1 cellular context compared by ENCODE assay signal in the genomic region with DNA sequence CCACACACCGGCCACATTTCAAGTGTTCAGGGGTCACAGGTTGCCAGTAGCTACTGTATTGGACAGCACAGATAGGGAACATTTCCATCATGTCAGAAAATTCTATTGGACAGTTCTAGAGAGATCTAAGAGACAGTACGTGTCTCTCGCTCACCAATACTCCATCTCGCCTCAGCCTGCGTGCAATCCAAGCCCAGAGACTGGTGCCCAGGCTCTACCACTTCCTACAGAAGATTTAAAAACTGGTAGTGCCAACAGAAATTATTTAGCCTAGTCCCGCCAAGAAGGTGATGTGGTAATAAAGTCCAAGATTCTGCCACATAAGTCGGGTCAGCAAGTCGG.
TF ChIP-seq lines count a peak whose summit lies in the region.

No MANE protein-coding gene starts in this region.

TF ChIP-seq in WTC11, 78 proteins besides CTCF, POLR2A, EP300 and RAD21 (continued from another document):
- TF ChIP-seq, protein P1, sequence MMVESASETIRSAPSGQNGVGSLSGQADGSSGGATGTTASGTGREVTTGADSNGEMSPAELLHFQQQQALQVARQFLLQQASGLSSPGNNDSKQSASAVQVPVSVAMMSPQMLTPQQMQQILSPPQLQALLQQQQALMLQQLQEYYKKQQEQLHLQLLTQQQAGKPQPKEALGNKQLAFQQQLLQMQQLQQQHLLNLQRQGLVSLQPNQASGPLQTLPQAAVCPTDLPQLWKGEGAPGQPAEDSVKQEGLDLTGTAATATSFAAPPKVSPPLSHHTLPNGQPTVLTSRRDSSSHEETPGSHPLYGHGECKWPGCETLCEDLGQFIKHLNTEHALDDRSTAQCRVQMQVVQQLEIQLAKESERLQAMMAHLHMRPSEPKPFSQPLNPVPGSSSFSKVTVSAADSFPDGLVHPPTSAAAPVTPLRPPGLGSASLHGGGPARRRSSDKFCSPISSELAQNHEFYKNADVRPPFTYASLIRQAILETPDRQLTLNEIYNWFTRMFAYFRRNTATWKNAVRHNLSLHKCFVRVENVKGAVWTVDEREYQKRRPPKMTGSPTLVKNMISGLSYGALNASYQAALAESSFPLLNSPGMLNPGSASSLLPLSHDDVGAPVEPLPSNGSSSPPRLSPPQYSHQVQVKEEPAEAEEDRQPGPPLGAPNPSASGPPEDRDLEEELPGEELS (CRISPR knock-in tag; IDR thresholded peaks at IDR 0.05) = no peak
- TF ChIP-seq, protein P2, sequence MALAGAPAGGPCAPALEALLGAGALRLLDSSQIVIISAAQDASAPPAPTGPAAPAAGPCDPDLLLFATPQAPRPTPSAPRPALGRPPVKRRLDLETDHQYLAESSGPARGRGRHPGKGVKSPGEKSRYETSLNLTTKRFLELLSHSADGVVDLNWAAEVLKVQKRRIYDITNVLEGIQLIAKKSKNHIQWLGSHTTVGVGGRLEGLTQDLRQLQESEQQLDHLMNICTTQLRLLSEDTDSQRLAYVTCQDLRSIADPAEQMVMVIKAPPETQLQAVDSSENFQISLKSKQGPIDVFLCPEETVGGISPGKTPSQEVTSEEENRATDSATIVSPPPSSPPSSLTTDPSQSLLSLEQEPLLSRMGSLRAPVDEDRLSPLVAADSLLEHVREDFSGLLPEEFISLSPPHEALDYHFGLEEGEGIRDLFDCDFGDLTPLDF (CRISPR knock-in tag; IDR thresholded peaks at IDR 0.05) = no peak
- TF ChIP-seq, protein P3, sequence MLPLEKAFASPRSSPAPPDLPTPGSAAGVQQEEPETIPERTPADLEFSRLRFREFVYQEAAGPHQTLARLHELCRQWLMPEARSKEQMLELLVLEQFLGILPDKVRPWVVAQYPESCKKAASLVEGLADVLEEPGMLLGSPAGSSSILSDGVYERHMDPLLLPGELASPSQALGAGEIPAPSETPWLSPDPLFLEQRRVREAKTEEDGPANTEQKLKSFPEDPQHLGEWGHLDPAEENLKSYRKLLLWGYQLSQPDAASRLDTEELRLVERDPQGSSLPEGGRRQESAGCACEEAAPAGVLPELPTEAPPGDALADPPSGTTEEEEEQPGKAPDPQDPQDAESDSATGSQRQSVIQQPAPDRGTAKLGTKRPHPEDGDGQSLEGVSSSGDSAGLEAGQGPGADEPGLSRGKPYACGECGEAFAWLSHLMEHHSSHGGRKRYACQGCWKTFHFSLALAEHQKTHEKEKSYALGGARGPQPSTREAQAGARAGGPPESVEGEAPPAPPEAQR (CRISPR knock-in tag; IDR thresholded peaks at IDR 0.05) = no peak
- TF ChIP-seq, protein P4, sequence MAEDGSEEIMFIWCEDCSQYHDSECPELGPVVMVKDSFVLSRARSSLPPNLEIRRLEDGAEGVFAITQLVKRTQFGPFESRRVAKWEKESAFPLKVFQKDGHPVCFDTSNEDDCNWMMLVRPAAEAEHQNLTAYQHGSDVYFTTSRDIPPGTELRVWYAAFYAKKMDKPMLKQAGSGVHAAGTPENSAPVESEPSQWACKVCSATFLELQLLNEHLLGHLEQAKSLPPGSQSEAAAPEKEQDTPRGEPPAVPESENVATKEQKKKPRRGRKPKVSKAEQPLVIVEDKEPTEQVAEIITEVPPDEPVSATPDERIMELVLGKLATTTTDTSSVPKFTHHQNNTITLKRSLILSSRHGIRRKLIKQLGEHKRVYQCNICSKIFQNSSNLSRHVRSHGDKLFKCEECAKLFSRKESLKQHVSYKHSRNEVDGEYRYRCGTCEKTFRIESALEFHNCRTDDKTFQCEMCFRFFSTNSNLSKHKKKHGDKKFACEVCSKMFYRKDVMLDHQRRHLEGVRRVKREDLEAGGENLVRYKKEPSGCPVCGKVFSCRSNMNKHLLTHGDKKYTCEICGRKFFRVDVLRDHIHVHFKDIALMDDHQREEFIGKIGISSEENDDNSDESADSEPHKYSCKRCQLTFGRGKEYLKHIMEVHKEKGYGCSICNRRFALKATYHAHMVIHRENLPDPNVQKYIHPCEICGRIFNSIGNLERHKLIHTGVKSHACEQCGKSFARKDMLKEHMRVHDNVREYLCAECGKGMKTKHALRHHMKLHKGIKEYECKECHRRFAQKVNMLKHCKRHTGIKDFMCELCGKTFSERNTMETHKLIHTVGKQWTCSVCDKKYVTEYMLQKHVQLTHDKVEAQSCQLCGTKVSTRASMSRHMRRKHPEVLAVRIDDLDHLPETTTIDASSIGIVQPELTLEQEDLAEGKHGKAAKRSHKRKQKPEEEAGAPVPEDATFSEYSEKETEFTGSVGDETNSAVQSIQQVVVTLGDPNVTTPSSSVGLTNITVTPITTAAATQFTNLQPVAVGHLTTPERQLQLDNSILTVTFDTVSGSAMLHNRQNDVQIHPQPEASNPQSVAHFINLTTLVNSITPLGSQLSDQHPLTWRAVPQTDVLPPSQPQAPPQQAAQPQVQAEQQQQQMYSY (CRISPR knock-in tag; IDR thresholded peaks at IDR 0.05) = no peak
- TF ChIP-seq ESRRA (CRISPR knock-in tag; IDR thresholded peaks at IDR 0.05; ENCODE audit: borderline replicate concordance) = no peak
- no peak for TF ChIP-seq FOXK1 (CRISPR knock-in tag; IDR thresholded peaks at IDR 0.05)
- TF ChIP-seq, protein P5, sequence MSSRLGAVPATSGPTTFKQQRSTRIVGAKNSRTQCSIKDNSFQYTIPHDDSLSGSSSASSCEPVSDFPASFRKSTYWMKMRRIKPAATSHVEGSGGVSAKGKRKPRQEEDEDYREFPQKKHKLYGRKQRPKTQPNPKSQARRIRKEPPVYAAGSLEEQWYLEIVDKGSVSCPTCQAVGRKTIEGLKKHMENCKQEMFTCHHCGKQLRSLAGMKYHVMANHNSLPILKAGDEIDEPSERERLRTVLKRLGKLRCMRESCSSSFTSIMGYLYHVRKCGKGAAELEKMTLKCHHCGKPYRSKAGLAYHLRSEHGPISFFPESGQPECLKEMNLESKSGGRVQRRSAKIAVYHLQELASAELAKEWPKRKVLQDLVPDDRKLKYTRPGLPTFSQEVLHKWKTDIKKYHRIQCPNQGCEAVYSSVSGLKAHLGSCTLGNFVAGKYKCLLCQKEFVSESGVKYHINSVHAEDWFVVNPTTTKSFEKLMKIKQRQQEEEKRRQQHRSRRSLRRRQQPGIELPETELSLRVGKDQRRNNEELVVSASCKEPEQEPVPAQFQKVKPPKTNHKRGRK (CRISPR knock-in tag; IDR thresholded peaks at IDR 0.05; ENCODE audit: borderline replicate concordance) = no peak
TF ChIP-seq in WTC11: peak in this region for 0.
